In the genomic region with DNA sequence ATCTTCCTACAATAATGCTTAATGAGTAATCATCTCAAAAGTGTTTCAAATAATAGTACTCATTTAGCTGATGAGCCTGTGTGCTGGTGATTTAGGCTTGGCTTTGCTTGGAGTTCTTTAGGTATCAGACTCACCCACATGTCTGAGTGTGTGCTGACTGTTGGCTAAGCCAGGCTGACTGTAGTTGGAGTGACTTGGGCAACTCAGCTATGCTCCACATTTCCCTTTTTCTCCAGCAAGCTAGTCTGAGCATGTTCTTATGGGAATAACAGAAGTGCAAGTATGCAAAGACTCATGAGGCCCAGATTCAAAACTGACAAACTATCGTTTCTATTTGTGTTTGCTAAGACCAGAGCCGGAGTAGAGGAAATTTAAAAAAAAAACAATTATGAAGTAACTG, we compare ENCODE assay signal across 28 cellular contexts.
A peak's percentile ranks its signal among the peaks of the same experiment; 100 is the strongest.
DNase-seq lines count a peak whose midpoint lies in the region; ATAC-seq and TF ChIP-seq lines count a peak whose summit lies in the region.
"Had no signal": no experiment of that assay in that cellular context is flagged by ENCODE, and none has a peak within 500 bp of the region (broad histone marks: within the 10 kb centered on the region; RNA-seq: fewer than 3 reads in every experiment).

No MANE protein-coding gene starts in this region.

- no peak for TF ChIP-seq CTCF in MCF 10A (IDR thresholded peaks at IDR 0.05; ENCODE audit: unreplicated experiment)
- no peak for TF ChIP-seq CTCF in breast epithelium (IDR thresholded peaks at IDR 0.05)
- no peak for TF ChIP-seq CTCF in cardiac fibroblast (IDR thresholded peaks at IDR 0.05; ENCODE audit: low read depth, low read length)
- no peak for TF ChIP-seq CTCF in fibroblast of villous mesenchyme (IDR thresholded peaks at IDR 0.05; ENCODE audit: insufficient read depth, low read depth, low read length)
- TF ChIP-seq CTCF in stomach (IDR thresholded peaks at IDR 0.05) = no peak
- TF ChIP-seq CTCF in GM10248 (IDR thresholded peaks at IDR 0.05; ENCODE audit: control extremely low read depth, extremely low read depth, low read depth, missing control alignments) = no peak

- H3K4me1 ChIP-seq in breast epithelium (no peaks in the 10 kb centered on the region), stomach (no peaks in the 10 kb centered on the region)
- H3K4me1 ChIP-seq: colonic mucosa, Peyer's patch, SJCRH30 had no signal

- CTCF ChIA-PET in MCF 10A (lab: Yijun Ruan, JAX) (no interaction called here), GM10248 (lab: Yijun Ruan, JAX) (no interaction called here)

- no peaks in the 10 kb centered on the region for H3K27me3 Mint-ChIP-seq in MCF 10A (ENCODE audit: insufficient read depth, unreplicated experiment)
- H3K27me3 Mint-ChIP-seq: activated CD8-positive, alpha-beta memory T cell treated with anti-CD3 and anti-CD28 coated beads, Interleukin-2, amount 10 ng/mL, durations not matched to agents 7 days and 5 days had no signal

- H3K4me3 ChIP-seq in breast epithelium (no peak overlapping the region), cardiac fibroblast (replicated peaks in 1 of 2; ENCODE audit: low read depth in 2 of 2, low read length in 2 of 2) (no peak overlapping the region), fibroblast of villous mesenchyme (ENCODE audit: low read depth, low read length) (no peak overlapping the region), stomach (no peak overlapping the region)
- H3K4me3 ChIP-seq: colonic mucosa, lung, Peyer's patch, SJCRH30, thoracic aorta had no signal

- no peaks in the 10 kb centered on the region for H3K9me3 Mint-ChIP-seq in MCF 10A (ENCODE audit: unreplicated experiment)

- H3K9me3 ChIP-seq in breast epithelium (no peaks in the 10 kb centered on the region), stomach (no peaks in the 10 kb centered on the region)
- H3K9me3 ChIP-seq: colonic mucosa, Peyer's patch, SJCRH30, thoracic aorta had no signal

- DNase-seq in MCF 10A (ENCODE audit: unreplicated experiment) = peak; percentile 45
- DNase-seq in breast epithelium (ENCODE audit: low spot score in 2 of 2) = no peak
- DNase-seq in cardiac fibroblast (ENCODE audit: low read depth in 2 of 2) = peak; percentile 47 to 48
- peak; percentile 2 for DNase-seq in fibroblast of villous mesenchyme (ENCODE audit: low read depth)
- no peak for DNase-seq in stomach
- DNase-seq in GM10248 (ENCODE audit: extremely low spot score) = no peak
- DNase-seq: activated CD8-positive, alpha-beta memory T cell treated with anti-CD3 and anti-CD28 coated beads, Interleukin-2, amount 10 ng/mL, durations not matched to agents 7 days and 5 days; activated naive CD4-positive, alpha-beta T cell; activated T-cell treated with anti-CD3 and anti-CD28 coated beads, Interleukin-2, amount 50 U/mL, for 72 hours; CD8-positive, alpha-beta T cell; colonic mucosa; DMS 273 treated with DMSO at 0.1 percent for 48 hours; effector CD8-positive, alpha-beta T cell; NCI-H1092 treated with DMSO at 0.1 percent for 48 hours; NCI-H2029; Peyer's patch; SJCRH30; stimulated activated CD4-positive, alpha-beta T cell treated with anti-CD3 and anti-CD28 coated beads, Interleukin-15, amount 100 ng/mL, for 24 hours; stimulated activated naive CD4-positive, alpha-beta T cell; T1000 had no signal

- peaks cover 13% of the 10 kb centered on the region for H3K4me1 Mint-ChIP-seq in MCF 10A (ENCODE audit: insufficient read depth, unreplicated experiment)
- H3K4me1 Mint-ChIP-seq: activated CD8-positive, alpha-beta memory T cell treated with anti-CD3 and anti-CD28 coated beads, Interleukin-2, amount 10 ng/mL, durations not matched to agents 7 days and 5 days had no signal

- H3K4me3 Mint-ChIP-seq in MCF 10A (ENCODE audit: unreplicated experiment) = no peak overlapping the region
- H3K4me3 Mint-ChIP-seq: activated CD8-positive, alpha-beta memory T cell treated with anti-CD3 and anti-CD28 coated beads, Interleukin-2, amount 10 ng/mL, durations not matched to agents 7 days and 5 days; activated T-cell treated with anti-CD3 and anti-CD28 coated beads, Interleukin-2, amount 50 U/mL, for 72 hours; CD8-positive, alpha-beta T cell; WTC11 had no signal

- POLR2A ChIA-PET in MCF 10A (lab: Yijun Ruan, JAX) (interaction anchor here (0.6 to 1.7 kb wide), 6 partner anchors 8 to 88 kb away, joined by 3 to 8 read pairs (median 4); no protein-coding TSS in a partner anchor), GM10248 (lab: Yijun Ruan, JAX) (no interaction called here)

- intact Hi-C loops in MCF 10A (cut with micrococcal nuclease) = no loop called here
- intact Hi-C loops in breast epithelium (cut with DNase I; ENCODE audit: low total_unique reads) = no loop called here
- intact Hi-C loops in stomach (cut with DNase I; ENCODE audit: low total_unique reads) = no loop called here

- no peaks in the 10 kb centered on the region for H3K36me3 Mint-ChIP-seq in MCF 10A (ENCODE audit: insufficient read depth, unreplicated experiment)
- H3K36me3 Mint-ChIP-seq: activated CD8-positive, alpha-beta memory T cell treated with anti-CD3 and anti-CD28 coated beads, Interleukin-2, amount 10 ng/mL, durations not matched to agents 7 days and 5 days; CD8-positive, alpha-beta T cell; WTC11 had no signal

- no peaks in the 10 kb centered on the region for H3K36me3 ChIP-seq in breast epithelium
- H3K36me3 ChIP-seq in stomach = no peaks in the 10 kb centered on the region
- H3K36me3 ChIP-seq: colonic mucosa, Peyer's patch, SJCRH30, thoracic aorta had no signal

- BruUV-seq in MCF 10A (replicated peaks; lab: Mats Ljungman, UMichigan) = no TSS peak

- H3K27ac ChIP-seq in breast epithelium (no peak overlapping the region), stomach (no peak overlapping the region)
- H3K27ac ChIP-seq: 22Rv1, colonic mucosa, Peyer's patch, SJCRH30, thoracic aorta had no signal

- TF ChIP-seq POLR2A in breast epithelium (IDR thresholded peaks at IDR 0.05) (no peak), stomach (IDR thresholded peaks at IDR 0.05) (no peak)

- 56 to 80% (median 66%) methylated on average over 2 of the region's 2 CpGs for WGBS in stomach, 5 donors

- no peaks in the 10 kb centered on the region for H3K27me3 ChIP-seq in breast epithelium
- no peaks in the 10 kb centered on the region for H3K27me3 ChIP-seq in stomach
- H3K27me3 ChIP-seq: colonic mucosa, Peyer's patch, SJCRH30 had no signal

- no peak for ATAC-seq in HG03045 (IDR thresholded peaks at IDR 0.05; ENCODE audit: unreplicated experiment)
- ATAC-seq in HG03135 (IDR thresholded peaks at IDR 0.05; ENCODE audit: unreplicated experiment) = no peak
- ATAC-seq: activated CD8-positive, alpha-beta memory T cell treated with anti-CD3 and anti-CD28 coated beads, Interleukin-2, amount 10 ng/mL, durations not matched to agents 7 days and 5 days; activated T-cell treated with anti-CD3 and anti-CD28 coated beads, Interleukin-2, amount 50 U/mL, for 72 hours; CD8-positive, alpha-beta T cell; esophagus mucosa; sciatic nerve; WTC11 had no signal

- peak overlapping the region; percentile 63 for H3K27ac Mint-ChIP-seq in MCF 10A (ENCODE audit: low read depth, unreplicated experiment)
- H3K27ac Mint-ChIP-seq: activated CD8-positive, alpha-beta memory T cell treated with anti-CD3 and anti-CD28 coated beads, Interleukin-2, amount 10 ng/mL, durations not matched to agents 7 days and 5 days; activated T-cell treated with anti-CD3 and anti-CD28 coated beads, Interleukin-2, amount 50 U/mL, for 72 hours; CD8-positive, alpha-beta T cell; WTC11 had no signal

- TF ChIP-seq EP300 in stomach (IDR thresholded peaks at IDR 0.05) = no peak

Comparison
In these comparisons a context has a peak if more than half of its experiments do, and no peak if none do; other contexts are left out.
1. DNase-seq: peak in MCF 10A (single experiment), cardiac fibroblast (2 of 2) and fibroblast of villous mesenchyme (single experiment); none in breast epithelium (0 of 2), stomach (single experiment) and GM10248 (single experiment).